ENCODE assay signal across 19 cellular contexts in genomic region chr1:113991467-113991997, GRCh38. TPM values are rescaled to one million over a fixed set of nuclear protein-coding genes. Genes with fewer than 3 reads are reported as not detected.
"Had no signal": no experiment of that assay in that cellular context is flagged by ENCODE, and none has a peak within 500 bp of the region (broad histone marks: within the 10 kb centered on the region; RNA-seq: fewer than 3 reads in every experiment).

No MANE protein-coding gene starts in this region.

- H3K27ac ChIP-seq: ascending aorta, colonic mucosa, left ventricle myocardium inferior, right atrium auricular region, skin epidermis, tibial artery had no signal

- H3K4me3 ChIP-seq: ascending aorta, colonic mucosa, left ventricle myocardium inferior, right atrium auricular region, skin epidermis, tibial artery had no signal

- DNase-seq: activated CD4-positive, alpha-beta T cell treated with anti-CD3 and anti-CD28 coated beads, Interleukin-2, amount 10 ng/mL, durations not matched to agents 24 days and 14 days; activated CD4-positive, CD25-positive, alpha-beta regulatory T cell; activated CD8-positive, alpha-beta memory T cell treated with anti-CD3 and anti-CD28 coated beads for 24 hours; activated CD8-positive, alpha-beta memory T cell treated with anti-CD3 and anti-CD28 coated beads, Interleukin-2, amount 50 U/mL, for 48 hours; activated gamma-delta T cell; colonic mucosa; left ventricle myocardium inferior; mammary epithelial cell; midbrain; stimulated activated naive CD8-positive, alpha-beta T cell treated with anti-CD3 and anti-CD28 coated beads, Interleukin-15, Interleukin-2, amounts not matched to agents 100 U/mL and 50 U/mL, for 24 hours; substantia nigra; tibial artery had no signal

- H3K36me3 ChIP-seq: ascending aorta, colonic mucosa, left ventricle myocardium inferior, right atrium auricular region, tibial artery had no signal

- H3K4me3 Mint-ChIP-seq: activated CD4-positive, alpha-beta T cell treated with anti-CD3 and anti-CD28 coated beads, Interleukin-2, amount 10 ng/mL, durations not matched to agents 24 days and 14 days; activated naive CD4-positive, alpha-beta T cell treated with anti-CD3 and anti-CD28 coated beads, Interleukin-2, amount 50 U/mL, for 24 hours; central memory CD8-positive, alpha-beta T cell had no signal

- H3K4me1 Mint-ChIP-seq: activated CD4-positive, alpha-beta T cell treated with anti-CD3 and anti-CD28 coated beads, Interleukin-2, amount 10 ng/mL, durations not matched to agents 24 days and 14 days; activated naive CD4-positive, alpha-beta T cell treated with anti-CD3 and anti-CD28 coated beads, Interleukin-2, amount 50 U/mL, for 24 hours; central memory CD8-positive, alpha-beta T cell had no signal

- ATAC-seq: stimulated activated naive CD8-positive, alpha-beta T cell treated with anti-CD3 and anti-CD28 coated beads, Interleukin-15, Interleukin-2, amounts not matched to agents 100 U/mL and 50 U/mL, for 24 hours had no signal

- H3K27me3 Mint-ChIP-seq: activated CD4-positive, alpha-beta T cell treated with anti-CD3 and anti-CD28 coated beads, Interleukin-2, amount 10 ng/mL, durations not matched to agents 24 days and 14 days had no signal

- H3K9me3 ChIP-seq: colonic mucosa had no signal

- H3K27me3 ChIP-seq: ascending aorta, colonic mucosa, right atrium auricular region, tibial artery had no signal

- H3K27ac Mint-ChIP-seq: activated CD4-positive, alpha-beta T cell treated with anti-CD3 and anti-CD28 coated beads, Interleukin-2, amount 10 ng/mL, durations not matched to agents 24 days and 14 days; activated naive CD4-positive, alpha-beta T cell treated with anti-CD3 and anti-CD28 coated beads, Interleukin-2, amount 50 U/mL, for 24 hours; progenitor cell of endocrine pancreas had no signal

- H3K4me1 ChIP-seq: ascending aorta, colonic mucosa, left ventricle myocardium inferior, right atrium auricular region, tibial artery had no signal

RNA-seq across cellular contexts. Expression of gene OLFML3, which starts 12.3 kb away (rescaled TPM):
- polyA plus RNA-seq: neural cell had no signal
